8 cellular contexts compared by ENCODE assay signal in genomic region chr1:40257688-40258444, GRCh38. TPM values are rescaled to one million over a fixed set of nuclear protein-coding genes. Genes with fewer than 3 reads are reported as not detected.
A peak's percentile ranks its signal among the peaks of the same experiment; 100 is the strongest.
DNase-seq lines count a peak whose midpoint lies in the region; ATAC-seq and TF ChIP-seq lines count a peak whose summit lies in the region.

Gene ZMPSTE24 (plus strand): TSS chr1:40258236. CDS start chr1:40258272, 36 bp downstream.

- CTCF ChIA-PET in A673 (lab: Charles Lee) = interaction anchor here (1.0 to 1.3 kb wide), 2 partner anchors 58 to 81 kb away, joined by 3 to 4 read pairs; no protein-coding TSS in a partner anchor

- TF ChIP-seq CTCF in A673 (conservative IDR thresholded peaks at IDR 0.05; ENCODE audit: low read depth, low read length) = no peak
- TF ChIP-seq CTCF in VCaP (conservative IDR thresholded peaks at IDR 0.05) = no peak
- TF ChIP-seq CTCF in breast epithelium (IDR thresholded peaks at IDR 0.05) = no peak

- BruUV-seq in A673 (replicated peaks; lab: Mats Ljungman, UMichigan) = no TSS peak

- no peak for TF ChIP-seq POLR2A in breast epithelium (IDR thresholded peaks at IDR 0.05)

- H3K9me3 ChIP-seq in A673 (ENCODE audit: low read depth, low read length, poor library complexity, severe bottlenecking) (no peaks in the 10 kb centered on the region), breast epithelium (no peaks in the 10 kb centered on the region), iPS-18c (ENCODE audit: control insufficient read depth, insufficient read depth, low read length) (no peaks in the 10 kb centered on the region), skeletal muscle tissue (ENCODE audit: control insufficient read depth in 3 of 3, low read length in 3 of 3) (no peaks in the 10 kb centered on the region)

- ATAC-seq in GM18868 (IDR thresholded peaks at IDR 0.05; ENCODE audit: unreplicated experiment) (peak; percentile 91), HG03108 (IDR thresholded peaks at IDR 0.05; ENCODE audit: unreplicated experiment) (peak; percentile 91)

- peak within 1 kb of the TSS; percentile 83 for H3K4me3 ChIP-seq in A673 (ENCODE audit: low read depth, low read length, poor library complexity, severe bottlenecking)
- H3K4me3 ChIP-seq in breast epithelium = peak within 1 kb of the TSS; percentile 83 to 93 (median 89)
- peak within 1 kb of the TSS; percentile 94 for H3K4me3 ChIP-seq in iPS-18c (ENCODE audit: insufficient read depth, low read depth, low read length)
- H3K4me3 ChIP-seq in skeletal muscle tissue (ENCODE audit: low read length in 3 of 3) = peak within 1 kb of the TSS; percentile 99 to 100 (median 100)

- H3K36me3 ChIP-seq in A673 (ENCODE audit: insufficient read depth, low read length, poor library complexity, severe bottlenecking) (peaks cover 25% of the 10 kb centered on the region), breast epithelium (no peaks in the 10 kb centered on the region), skeletal muscle tissue (ENCODE audit: control insufficient read depth in 3 of 3, insufficient read depth in 3 of 3, low read length in 3 of 3) (peaks cover 8 to 25% (median 18%) of the 10 kb centered on the region in 3 donors)

- POLR2A ChIA-PET in A673 (lab: Charles Lee; ENCODE audit: low non-redundant PET) = no interaction called here

- H3K9ac ChIP-seq in skeletal muscle tissue (ENCODE audit: low read depth in 1 of 3, low read length in 3 of 3) = peak within 1 kb of the TSS; percentile 91 to 100 (median 94)

- H3K4me1 ChIP-seq in A673 (ENCODE audit: insufficient read depth, low read length, poor library complexity, severe bottlenecking) (peaks cover 7% of the 10 kb centered on the region), breast epithelium (peaks cover 0 to 7% of the 10 kb centered on the region in 2 donors), skeletal muscle tissue (ENCODE audit: control insufficient read depth in 3 of 3, insufficient read depth in 3 of 3, low read length in 3 of 3) (peaks cover 13 to 39% (median 14%) of the 10 kb centered on the region in 3 donors)

- H3K27ac ChIP-seq in A673 (ENCODE audit: low read depth, low read length, poor library complexity, severe bottlenecking) (peak within 1 kb of the TSS; percentile 97), VCaP (peak within 1 kb of the TSS; percentile 96), breast epithelium (peak within 1 kb of the TSS; percentile 96 to 97), skeletal muscle tissue (ENCODE audit: low read depth, low read length) (peak within 1 kb of the TSS; percentile 97)

- DNase-seq in A673 (ENCODE audit: low spot score) (peak; percentile 99), NCI-H2196 treated with DMSO at 0.1 percent for 48 hours (lab: John Stamatoyannopoulos, UW; ENCODE audit: unreplicated experiment) (peak; percentile 91), breast epithelium (ENCODE audit: low spot score in 2 of 2) (peak; percentile 94 to 95)

- no peaks in the 10 kb centered on the region for H3K27me3 ChIP-seq in A673 (replicated peaks; ENCODE audit: insufficient read depth, low read depth, low read length, poor library complexity)
- no peaks in the 10 kb centered on the region for H3K27me3 ChIP-seq in breast epithelium
- H3K27me3 ChIP-seq in skeletal muscle tissue (ENCODE audit: control insufficient read depth in 3 of 3, insufficient read depth in 3 of 3, low read length in 3 of 3) = no peaks in the 10 kb centered on the region

- intact Hi-C loops in A673 (cut with micrococcal nuclease; ENCODE audit: unreplicated experiment) (loop anchor here (10.0 kb wide), 1 partner anchor 147 kb away; no protein-coding TSS in a partner anchor), breast epithelium (cut with DNase I; ENCODE audit: low total_unique reads) (no loop called here)

RNA-seq across cellular contexts. Expression of gene ZMPSTE24, which starts in this region (rescaled TPM):
- total RNA-seq in A673 (2021) (57.5 and 72.1 TPM in 2 replicates), breast epithelium (10 to 100 TPM; 34.4 to 48.3 (median 43.6) TPM), skeletal muscle tissue (33.4 TPM)

Comparison
In these comparisons a context has a peak if more than half of its experiments do, and no peak if none do; other contexts are left out.
1. Peak in every context shown above with its lines: DNase-seq, ATAC-seq, H3K4me3 ChIP-seq and H3K27ac ChIP-seq.